ENCODE assay signal across 14 cellular contexts in genomic region chr3:10693457-10693856, GRCh38.
DNase-seq lines count a peak whose midpoint lies in the region; ATAC-seq and TF ChIP-seq lines count a peak whose summit lies in the region.
"Had no signal": no experiment of that assay in that cellular context is flagged by ENCODE, and none has a peak within 500 bp of the region (broad histone marks: within the 10 kb centered on the region; RNA-seq: fewer than 3 reads in every experiment).

No MANE protein-coding gene starts in this region.

- H3K27ac Mint-ChIP-seq in chondrocyte (ENCODE audit: unreplicated experiment), result no peak overlapping the region
- H3K27ac Mint-ChIP-seq: activated naive CD4-positive, alpha-beta T cell treated with anti-CD3 and anti-CD28 coated beads, Interleukin-2, amount 50 U/mL, for 24 hours; nephron had no signal

- DNase-seq in DMS 273 (lab: John Stamatoyannopoulos, UW; ENCODE audit: unreplicated experiment) (peak; percentile 21), DMS 273 treated with DMSO at 0.1 percent for 48 hours (lab: John Stamatoyannopoulos, UW) (no peak), NOMO-1 (lab: John Stamatoyannopoulos, UW; ENCODE audit: unreplicated experiment in 2 of 2) (peak; percentile 37 to 62), chondrocyte (ENCODE audit: low spot score) (no peak), psoas muscle (no peak), GOT3 (lab: John Stamatoyannopoulos, UW) (no peak), kidney tubule cell (ENCODE audit: low spot score) (no peak)
- DNase-seq: 8988T, Calu3, NCI-H2029 had no signal

- H3K9me3 ChIP-seq in psoas muscle, result no peaks in the 10 kb centered on the region
- H3K9me3 ChIP-seq: thoracic aorta had no signal

- H3K36me3 Mint-ChIP-seq in chondrocyte (ENCODE audit: low read depth), result no peaks in the 10 kb centered on the region
- H3K36me3 Mint-ChIP-seq: activated naive CD4-positive, alpha-beta T cell treated with anti-CD3 and anti-CD28 coated beads, Interleukin-2, amount 50 U/mL, for 24 hours had no signal

- ATAC-seq in psoas muscle, result peak; percentile 76 to 91 (median 79)
- ATAC-seq in HG02642 (IDR thresholded peaks at IDR 0.05; ENCODE audit: poor library complexity, unreplicated experiment), result no peak

- WGBS in psoas muscle, 3 donors, result 22 to 62% (median 27%) methylated on average over 4 of the region's 4 CpGs

- H3K4me1 Mint-ChIP-seq in chondrocyte (ENCODE audit: low read depth), result peaks cover 10% of the 10 kb centered on the region
- H3K4me1 Mint-ChIP-seq: activated naive CD4-positive, alpha-beta T cell treated with anti-CD3 and anti-CD28 coated beads, Interleukin-2, amount 50 U/mL, for 24 hours; nephron had no signal

- no peaks in the 10 kb centered on the region for H3K36me3 ChIP-seq in psoas muscle (ENCODE audit: insufficient read depth in 1 of 2, low read depth in 1 of 2)
- H3K36me3 ChIP-seq: thoracic aorta had no signal

- TF ChIP-seq CTCF in chondrocyte (IDR thresholded peaks at IDR 0.05) (peak; percentile 51), psoas muscle (IDR thresholded peaks at IDR 0.05) (peak; percentile 54)

- H3K27ac ChIP-seq in psoas muscle, result peak overlapping the region; percentile 64
- H3K27ac ChIP-seq: thoracic aorta had no signal

- H3K4me1 ChIP-seq in psoas muscle, result peaks cover 9% of the 10 kb centered on the region

- H3K4me3 ChIP-seq in psoas muscle, result no peak overlapping the region
- H3K4me3 ChIP-seq: thoracic aorta had no signal

- no peaks in the 10 kb centered on the region for H3K9me3 Mint-ChIP-seq in chondrocyte (ENCODE audit: low read depth)
- H3K9me3 Mint-ChIP-seq: activated naive CD4-positive, alpha-beta T cell treated with anti-CD3 and anti-CD28 coated beads, Interleukin-2, amount 50 U/mL, for 24 hours; nephron had no signal

- H3K4me3 Mint-ChIP-seq in chondrocyte (ENCODE audit: unreplicated experiment), result no peak overlapping the region
- H3K4me3 Mint-ChIP-seq: activated naive CD4-positive, alpha-beta T cell treated with anti-CD3 and anti-CD28 coated beads, Interleukin-2, amount 50 U/mL, for 24 hours; nephron had no signal

- intact Hi-C loops in psoas muscle (cut with DNase I), result loop anchor here (5.0 to 10.0 kb wide), 3 partner anchors 276 to 349 kb away; no protein-coding TSS in a partner anchor

- peaks cover 58% of the 10 kb centered on the region for H3K27me3 Mint-ChIP-seq in chondrocyte (ENCODE audit: low read depth)

- H3K27me3 ChIP-seq in psoas muscle (ENCODE audit: insufficient read depth in 3 of 3, low read length in 2 of 3), result no peaks in the 10 kb centered on the region

Comparison
In these comparisons a context has a peak if more than half of its experiments do, and no peak if none do; other contexts are left out.
1. DNase-seq: peak in DMS 273 (single experiment) and NOMO-1 (2 of 2); none in DMS 273 treated with DMSO at 0.1 percent for 48 hours (single experiment), chondrocyte (single experiment), psoas muscle (0 of 2), GOT3 (single experiment) and kidney tubule cell (single experiment).